1 cellular context compared by ENCODE assay signal in the genomic region with DNA sequence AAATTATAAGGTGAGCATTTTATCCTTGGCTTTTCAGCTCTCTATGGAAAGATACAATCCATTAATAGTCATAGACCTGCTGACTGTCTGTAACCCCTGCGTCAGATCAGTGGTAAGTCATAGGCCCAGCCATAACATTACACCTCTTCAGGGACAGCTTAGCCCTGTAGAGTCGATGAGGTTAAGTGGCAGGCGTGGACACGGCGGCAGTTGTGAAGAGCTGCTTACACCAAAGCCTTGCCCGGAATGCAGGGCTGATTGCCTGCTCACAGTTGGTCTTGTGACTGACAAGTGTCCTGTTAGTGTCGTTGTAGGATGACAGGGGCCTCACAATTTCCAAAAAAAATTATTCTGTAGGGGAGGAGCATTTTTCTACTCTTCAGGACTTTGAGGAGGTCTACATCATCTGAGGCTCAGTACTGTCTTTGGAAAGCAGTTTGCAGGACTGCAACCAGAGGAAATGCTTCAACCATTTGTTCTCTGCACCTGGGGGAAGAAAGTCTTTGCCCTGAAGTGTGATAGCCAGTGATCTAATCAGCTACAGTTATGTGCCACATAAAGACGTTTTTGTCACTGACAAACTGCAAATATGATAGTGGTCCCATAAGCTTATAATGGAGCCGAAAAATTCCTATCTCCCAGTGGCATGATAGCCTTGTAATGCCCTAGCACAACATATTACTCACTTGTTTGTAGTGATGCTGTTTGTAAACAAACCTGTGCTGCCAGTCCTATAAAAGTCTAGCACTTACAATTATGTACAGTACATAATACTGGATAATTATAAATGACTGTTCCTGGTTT.
TF ChIP-seq lines count a peak whose summit lies in the region.

No MANE protein-coding gene starts in this region.

TF ChIP-seq in H1, 55 proteins besides CTCF, POLR2A, EP300 and RAD21:
- TF ChIP-seq TEAD4 (IDR thresholded peaks at IDR 0.05; ENCODE audit: low read depth, low read length) (0 out of 2 replicates have a peak, but pooled peaks have one; percentile 8), ZNF274 (IDR thresholded peaks at IDR 0.05; ENCODE audit: borderline replicate concordance, extremely low read depth, low read length) (no peak)
TF ChIP-seq in H1: peak in this region for 1.
